In the genomic region with DNA sequence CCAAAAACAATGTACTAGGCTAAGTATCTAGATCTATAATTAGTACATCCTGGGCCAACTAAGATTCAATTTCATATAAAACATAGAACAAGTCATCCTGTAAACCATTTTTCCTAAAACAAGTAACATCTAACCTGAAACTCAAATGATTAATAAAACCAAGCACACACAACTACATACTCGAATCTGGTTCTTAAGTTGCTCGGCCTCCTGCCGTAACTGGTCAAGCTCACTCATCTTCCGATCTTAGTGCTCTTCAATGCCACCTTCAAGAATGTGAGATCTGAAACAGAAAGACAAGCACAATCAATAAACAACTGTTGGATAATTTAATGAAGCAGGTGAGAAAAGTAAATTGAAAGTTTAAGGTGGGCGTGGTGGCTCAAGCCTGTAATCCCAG, we compare ENCODE assay signal across 21 cellular contexts. TPM values are rescaled to one million over a fixed set of nuclear protein-coding genes. Genes with fewer than 3 reads are reported as not detected.
A peak's percentile ranks its signal among the peaks of the same experiment; 100 is the strongest.
DNase-seq lines count a peak whose midpoint lies in the region; ATAC-seq and TF ChIP-seq lines count a peak whose summit lies in the region.
"Had no signal": no experiment of that assay in that cellular context is flagged by ENCODE, and none has a peak within 500 bp of the region (broad histone marks: within the 10 kb centered on the region; RNA-seq: fewer than 3 reads in every experiment).

No MANE protein-coding gene starts in this region.

- H3K36me3 ChIP-seq in Karpas-422 (ENCODE audit: insufficient read depth, low read length) (peaks cover 48% of the 10 kb centered on the region), gastrocnemius medialis (peaks cover 0 to 18% of the 10 kb centered on the region in 2 donors), brain microvascular endothelial cell (replicated peaks) (peaks cover 52% of the 10 kb centered on the region)

- intact Hi-C loops in activated CD4-positive, alpha-beta T cell treated with anti-CD3 and anti-CD28 coated beads, Interleukin-2, amount 10 ng/mL, durations not matched to agents 24 days and 14 days (cut with micrococcal nuclease): loop anchor here (2.0 kb wide), 1 partner anchor 64 kb away; no protein-coding TSS in a partner anchor
- intact Hi-C loops in gastrocnemius medialis (cut with DNase I; ENCODE audit: low total_unique reads): no loop called here

- H3K27me3 ChIP-seq in Karpas-422 (ENCODE audit: low read length) (no peaks in the 10 kb centered on the region), gastrocnemius medialis (no peaks in the 10 kb centered on the region), brain microvascular endothelial cell (replicated peaks) (no peaks in the 10 kb centered on the region)

- H3K4me2 ChIP-seq in Karpas-422 (ENCODE audit: low read depth, low read length, poor library complexity, severe bottlenecking): no peak overlapping the region

- peaks cover 12% of the 10 kb centered on the region for H4K20me1 ChIP-seq in Karpas-422 (ENCODE audit: insufficient read depth, low read depth, low read length)

- H3K4me1 ChIP-seq in Karpas-422 (ENCODE audit: low read length) (peaks cover 87% of the 10 kb centered on the region), gastrocnemius medialis (peaks cover 4 to 6% of the 10 kb centered on the region in 2 donors)

- H3K9me3 Mint-ChIP-seq in activated CD4-positive, alpha-beta T cell treated with anti-CD3 and anti-CD28 coated beads, Interleukin-2, amount 10 ng/mL, durations not matched to agents 24 days and 14 days: no peaks in the 10 kb centered on the region
- no peaks in the 10 kb centered on the region for H3K9me3 Mint-ChIP-seq in activated naive CD8-positive, alpha-beta T cell treated with anti-CD3 and anti-CD28 coated beads for 36 hours
- H3K9me3 Mint-ChIP-seq in natural killer cell treated with Interleukin-12 subunit alpha and Interleukin-12 subunit beta and Interleukin-15 and Interleukin-18, amount 100 ng/mL, for 72 hours: no peaks in the 10 kb centered on the region
- H3K9me3 Mint-ChIP-seq: nephron progenitor cell had no signal

- peak overlapping the region; percentile 55 for H3K27ac Mint-ChIP-seq in activated CD4-positive, alpha-beta T cell treated with anti-CD3 and anti-CD28 coated beads, Interleukin-2, amount 10 ng/mL, durations not matched to agents 24 days and 14 days
- peak overlapping the region; percentile 73 for H3K27ac Mint-ChIP-seq in activated naive CD8-positive, alpha-beta T cell treated with anti-CD3 and anti-CD28 coated beads for 36 hours
- peak overlapping the region; percentile 1 to 59 for H3K27ac Mint-ChIP-seq in natural killer cell treated with Interleukin-12 subunit alpha and Interleukin-12 subunit beta and Interleukin-15 and Interleukin-18, amount 100 ng/mL, for 72 hours
- H3K27ac Mint-ChIP-seq: nephron progenitor cell had no signal

- peaks cover 38% of the 10 kb centered on the region for H3K36me3 Mint-ChIP-seq in activated CD4-positive, alpha-beta T cell treated with anti-CD3 and anti-CD28 coated beads, Interleukin-2, amount 10 ng/mL, durations not matched to agents 24 days and 14 days (ENCODE audit: low read depth)
- peaks cover 22% of the 10 kb centered on the region for H3K36me3 Mint-ChIP-seq in activated naive CD8-positive, alpha-beta T cell treated with anti-CD3 and anti-CD28 coated beads for 36 hours
- H3K36me3 Mint-ChIP-seq in natural killer cell treated with Interleukin-12 subunit alpha and Interleukin-12 subunit beta and Interleukin-15 and Interleukin-18, amount 100 ng/mL, for 72 hours: peaks cover 7% of the 10 kb centered on the region

- no peaks in the 10 kb centered on the region for H3K27me3 Mint-ChIP-seq in activated CD4-positive, alpha-beta T cell treated with anti-CD3 and anti-CD28 coated beads, Interleukin-2, amount 10 ng/mL, durations not matched to agents 24 days and 14 days
- no peaks in the 10 kb centered on the region for H3K27me3 Mint-ChIP-seq in activated naive CD8-positive, alpha-beta T cell treated with anti-CD3 and anti-CD28 coated beads for 36 hours
- no peaks in the 10 kb centered on the region for H3K27me3 Mint-ChIP-seq in natural killer cell treated with Interleukin-12 subunit alpha and Interleukin-12 subunit beta and Interleukin-15 and Interleukin-18, amount 100 ng/mL, for 72 hours
- H3K27me3 Mint-ChIP-seq: progenitor cell of endocrine pancreas had no signal

- ATAC-seq in natural killer cell treated with Interleukin-12 subunit alpha and Interleukin-12 subunit beta and Interleukin-15 and Interleukin-18, amount 100 ng/mL, for 72 hours: peak in 1 of 2 donors; percentile 60
- ATAC-seq in gastrocnemius medialis: no peak
- ATAC-seq: activated CD4-positive, CD25-positive, alpha-beta regulatory T cell treated with anti-CD3 and anti-CD28 coated beads, Interleukin-2, amount 50 U/mL, for 24 hours had no signal

- peaks cover 92% of the 10 kb centered on the region for H3K79me2 ChIP-seq in Karpas-422 (ENCODE audit: low read length)

- H3K4me3 Mint-ChIP-seq in activated CD4-positive, alpha-beta T cell treated with anti-CD3 and anti-CD28 coated beads, Interleukin-2, amount 10 ng/mL, durations not matched to agents 24 days and 14 days: peak overlapping the region; percentile 2
- H3K4me3 Mint-ChIP-seq in activated naive CD8-positive, alpha-beta T cell treated with anti-CD3 and anti-CD28 coated beads for 36 hours: no peak overlapping the region
- peak overlapping the region; percentile 16 for H3K4me3 Mint-ChIP-seq in natural killer cell treated with Interleukin-12 subunit alpha and Interleukin-12 subunit beta and Interleukin-15 and Interleukin-18, amount 100 ng/mL, for 72 hours
- H3K4me3 Mint-ChIP-seq: nephron progenitor cell had no signal

- no peak for TF ChIP-seq CTCF in gastrocnemius medialis (IDR thresholded peaks at IDR 0.05 in 4 of 5, conservative IDR thresholded peaks at IDR 0.05 in 1 of 5)
- TF ChIP-seq CTCF in brain microvascular endothelial cell (IDR thresholded peaks at IDR 0.05; ENCODE audit: low read depth, low read length, missing control alignments): no peak

- no peak for DNase-seq in activated CD4-positive, alpha-beta T cell treated with anti-CD3 and anti-CD28 coated beads, Interleukin-2, amount 10 ng/mL, durations not matched to agents 24 days and 14 days
- no peak for DNase-seq in activated CD4-positive, alpha-beta T cell treated with anti-CD3 and anti-CD28 coated beads for 1 hour
- DNase-seq in Karpas-422: no peak
- DNase-seq in activated naive CD8-positive, alpha-beta T cell treated with anti-CD3 and anti-CD28 coated beads for 36 hours: no peak
- no peak for DNase-seq in natural killer cell treated with Interleukin-12 subunit alpha and Interleukin-12 subunit beta and Interleukin-15 and Interleukin-18, amount 100 ng/mL, for 72 hours (ENCODE audit: low spot score)
- DNase-seq in midbrain (lab: John Stamatoyannopoulos, UW): no peak
- no peak for DNase-seq in gastrocnemius medialis
- DNase-seq in brain microvascular endothelial cell: no peak
- DNase-seq: amygdala; C1 segment of cervical spinal cord; cerebellar nuclear complex; islet precursor cell; NCI-H1105; NCI-H524; nephron progenitor cell; SIG-M5; stimulated activated CD4-positive, alpha-beta T cell treated with anti-CD3 and anti-CD28 coated beads, Interleukin-2, amount 100 ng/mL, for 48 hours had no signal

- in situ Hi-C loops in gastrocnemius medialis (cut with MboI; ENCODE audit: low sequenced_read_pairs in 4 of 4) (no loop called here), brain microvascular endothelial cell (cut with HindIII; ENCODE audit: low pct_ligation_motif_present, low sequenced_read_pairs) (loop anchor here (10.0 kb wide), 1 partner anchor 60 kb away; no protein-coding TSS in a partner anchor)

- H3K9me3 ChIP-seq in Karpas-422 (ENCODE audit: low read length) (no peaks in the 10 kb centered on the region), gastrocnemius medialis (no peaks in the 10 kb centered on the region)

- H3K4me3 ChIP-seq in Karpas-422 (ENCODE audit: low read length) (no peak overlapping the region), gastrocnemius medialis (no peak overlapping the region), brain microvascular endothelial cell (ENCODE audit: low read depth, low read length) (no peak overlapping the region)
- H3K4me3 ChIP-seq: lung, skin epidermis had no signal

- H3K9ac ChIP-seq in Karpas-422 (ENCODE audit: low read length): no peak overlapping the region

- H3K9me2 ChIP-seq in Karpas-422 (replicated peaks; ENCODE audit: insufficient read depth, low read length): no peaks in the 10 kb centered on the region

- H2AFZ ChIP-seq in Karpas-422 (ENCODE audit: low read length): no peak overlapping the region

- TF ChIP-seq POLR2A in gastrocnemius medialis (IDR thresholded peaks at IDR 0.05): no peak

- H3K27ac ChIP-seq in Karpas-422 (ENCODE audit: low read length) (peak overlapping the region; percentile 32; the same call in 1 of the 2 replicates), gastrocnemius medialis (no peak overlapping the region), brain microvascular endothelial cell (no peak overlapping the region)

- peaks cover 24% of the 10 kb centered on the region for H3K4me1 Mint-ChIP-seq in activated CD4-positive, alpha-beta T cell treated with anti-CD3 and anti-CD28 coated beads, Interleukin-2, amount 10 ng/mL, durations not matched to agents 24 days and 14 days
- peaks cover 36% of the 10 kb centered on the region for H3K4me1 Mint-ChIP-seq in activated naive CD8-positive, alpha-beta T cell treated with anti-CD3 and anti-CD28 coated beads for 36 hours
- peaks cover 18 to 33% of the 10 kb centered on the region in 2 donors for H3K4me1 Mint-ChIP-seq in natural killer cell treated with Interleukin-12 subunit alpha and Interleukin-12 subunit beta and Interleukin-15 and Interleukin-18, amount 100 ng/mL, for 72 hours (ENCODE audit: low read depth in 2 of 2)

RNA-seq across cellular contexts. Expression of a gene that starts 46.9 kb away (rescaled TPM):
- 91.3 and 94.5 TPM in 2 replicates for total RNA-seq in activated CD4-positive, alpha-beta T cell treated with anti-CD3 and anti-CD28 coated beads, Interleukin-2, amount 10 ng/mL, durations not matched to agents 24 days and 14 days
- 44.3 and 80.3 TPM in 2 replicates for total RNA-seq in Karpas-422 (2014; rRNA removed; shearing (Covaris generic); ENCODE audit: low replicate concordance)
- 10 to 100 TPM; 74.7 to 77.1 TPM for total RNA-seq in activated naive CD8-positive, alpha-beta T cell treated with anti-CD3 and anti-CD28 coated beads for 36 hours
- total RNA-seq in natural killer cell treated with Interleukin-12 subunit alpha and Interleukin-12 subunit beta and Interleukin-15 and Interleukin-18, amount 100 ng/mL, for 72 hours: 100 to 1,000 TPM in 1 of 2 donors, 10 to 100 TPM in 1; 89.1 to 145 TPM
- total RNA-seq in gastrocnemius medialis: 10 to 100 TPM; 20.1 to 33.1 (median 32.5) TPM
